In genomic region chr1:93078935-93079654, GRCh38 we compare ENCODE assay signal across 8 cellular contexts. TPM values are rescaled to one million over a fixed set of nuclear protein-coding genes. Genes with fewer than 3 reads are reported as not detected.
DNase-seq lines count a peak whose midpoint lies in the region; ATAC-seq lines count a peak whose summit lies in the region.

Gene MTF2 (plus strand): TSS chr1:93079283. CDS start chr1:93079527, 244 bp downstream.

- peak within 1 kb of the TSS; percentile 78 for H2AK5ac ChIP-seq in mesenchymal stem cell (ENCODE audit: low read length, severe bottlenecking)

- peak within 1 kb of the TSS in 1 of 2 experiments; percentile 37 for H2BK12ac ChIP-seq in mesenchymal stem cell (ENCODE audit: low read length in 2 of 2)

- peak within 1 kb of the TSS; percentile 68 to 92 for H3K18ac ChIP-seq in mesenchymal stem cell (ENCODE audit: low read depth in 1 of 2, low read length in 2 of 2)

- H3K9ac ChIP-seq in HUES48 (ENCODE audit: low read depth, low read length) (peak within 1 kb of the TSS; percentile 92), NT2/D1 (ENCODE audit: insufficient read length, low read depth) (peak within 1 kb of the TSS; percentile 100), endocrine pancreas (ENCODE audit: control insufficient read depth, insufficient read depth, low read length) (peak within 1 kb of the TSS; percentile 91), mesenchymal stem cell (ENCODE audit: low read length) (peak within 1 kb of the TSS; percentile 94)

- peaks cover 14% of the 10 kb centered on the region for H3K4me1 ChIP-seq in HUES48 (ENCODE audit: control insufficient read depth, insufficient read depth, low read length)
- no peaks in the 10 kb centered on the region for H3K4me1 ChIP-seq in NT2/D1 (ENCODE audit: insufficient read depth, insufficient read length)
- H3K4me1 ChIP-seq in endocrine pancreas (ENCODE audit: control insufficient read depth, insufficient read depth, low read length), result peaks cover 16% of the 10 kb centered on the region
- H3K4me1 ChIP-seq in mesenchymal stem cell (ENCODE audit: control insufficient read depth, insufficient read depth, low read depth, low read length), result peaks cover 3% of the 10 kb centered on the region

- H2BK5ac ChIP-seq in mesenchymal stem cell (ENCODE audit: low read depth, low read length, poor library complexity, severe bottlenecking), result peak within 1 kb of the TSS; percentile 69

- H4K8ac ChIP-seq in mesenchymal stem cell (ENCODE audit: low read length), result peak within 1 kb of the TSS; percentile 62

- H3K79me1 ChIP-seq in mesenchymal stem cell (replicated peaks; ENCODE audit: low read length, poor library complexity, severe bottlenecking), result no peaks in the 10 kb centered on the region

- peak within 1 kb of the TSS; percentile 55 for H4K91ac ChIP-seq in mesenchymal stem cell (ENCODE audit: low read length)

- H3K27me3 ChIP-seq in HUES48 (ENCODE audit: control insufficient read depth, insufficient read depth, low read length), result no peaks in the 10 kb centered on the region
- no peaks in the 10 kb centered on the region for H3K27me3 ChIP-seq in NT2/D1 (ENCODE audit: insufficient read depth, insufficient read length)
- no peaks in the 10 kb centered on the region for H3K27me3 ChIP-seq in endocrine pancreas (ENCODE audit: control insufficient read depth, insufficient read depth, low read length)
- no peaks in the 10 kb centered on the region for H3K27me3 ChIP-seq in mesenchymal stem cell (ENCODE audit: control insufficient read depth in 1 of 2, insufficient read depth in 1 of 2, low read length in 2 of 2)

- DNase-seq in Caki2 (ENCODE audit: low read depth) (peak; percentile 89), NT2/D1 (ENCODE audit: low read depth, low spot score) (peak; percentile 98), mesenchymal stem cell (peak; percentile 98)
- DNase-seq in activated CD8-positive, alpha-beta memory T cell treated with anti-CD3 and anti-CD28 coated beads for 48 hours (ENCODE audit: low read depth in 2 of 3, low spot score in 2 of 3), result peak; percentile 88 to 93 (median 89)
- peak; percentile 86 for DNase-seq in stimulated activated CD8-positive, alpha-beta memory T cell treated with anti-CD3 and anti-CD28 coated beads, Interleukin-12 subunit alpha, Interleukin-12 subunit beta, amount 100 ng/mL, for 24 hours (ENCODE audit: extremely low read depth)

- H2BK120ac ChIP-seq in mesenchymal stem cell (ENCODE audit: low read depth, low read length), result peak within 1 kb of the TSS; percentile 15

- H3K9me3 ChIP-seq in HUES48 (ENCODE audit: control insufficient read depth, insufficient read depth, low read length) (peaks cover 6% of the 10 kb centered on the region; the same call in 1 of the 2 replicates), NT2/D1 (ENCODE audit: insufficient read depth, low read length) (peaks cover 27% of the 10 kb centered on the region), endocrine pancreas (ENCODE audit: control insufficient read depth, low read length) (peaks cover 4% of the 10 kb centered on the region), mesenchymal stem cell (ENCODE audit: control insufficient read depth, low read length) (no peaks in the 10 kb centered on the region)

- peak within 1 kb of the TSS; percentile 46 to 78 for H3K4ac ChIP-seq in mesenchymal stem cell (ENCODE audit: low read depth in 1 of 2, low read length in 2 of 2)

- H3K36me3 ChIP-seq in HUES48 (ENCODE audit: control insufficient read depth, insufficient read depth, low read length) (peaks cover 26% of the 10 kb centered on the region), NT2/D1 (ENCODE audit: insufficient read depth, insufficient read length, low read length) (peaks cover 25% of the 10 kb centered on the region), endocrine pancreas (ENCODE audit: control insufficient read depth, insufficient read depth, low read length) (no peaks in the 10 kb centered on the region), mesenchymal stem cell (ENCODE audit: control insufficient read depth in 1 of 2, insufficient read depth in 2 of 2, low read depth in 1 of 2, low read length in 2 of 2) (no peaks in the 10 kb centered on the region)

- peak within 1 kb of the TSS; percentile 82 for H3K4me3 ChIP-seq in HUES48 (ENCODE audit: low read depth, low read length)
- peak within 1 kb of the TSS; percentile 99 for H3K4me3 ChIP-seq in NT2/D1 (ENCODE audit: insufficient read length, low read depth)
- H3K4me3 ChIP-seq in endocrine pancreas (ENCODE audit: control insufficient read depth, insufficient read depth, low read length), result peak within 1 kb of the TSS; percentile 97
- peak within 1 kb of the TSS; percentile 85 to 95 for H3K4me3 ChIP-seq in mesenchymal stem cell (ENCODE audit: insufficient read depth in 1 of 2, low read depth in 1 of 2, low read length in 2 of 2)

- H3K27ac ChIP-seq in HUES48 (ENCODE audit: low read depth, low read length) (peak within 1 kb of the TSS; percentile 94), mesenchymal stem cell (ENCODE audit: low read length, poor library complexity, severe bottlenecking) (peak within 1 kb of the TSS; percentile 83)

- peak within 1 kb of the TSS; percentile 72 for H2AFZ ChIP-seq in mesenchymal stem cell (ENCODE audit: low read depth, low read length)

- H3K14ac ChIP-seq in mesenchymal stem cell (ENCODE audit: low read length in 2 of 2), result peak within 1 kb of the TSS in 1 of 2 experiments; percentile 94

- ATAC-seq in GM21390 (IDR thresholded peaks at IDR 0.05; ENCODE audit: unreplicated experiment), result peak; percentile 66

- H3K4me2 ChIP-seq in mesenchymal stem cell (ENCODE audit: low read length, poor library complexity, severe bottlenecking), result peak within 1 kb of the TSS; percentile 44

- H3K23ac ChIP-seq in mesenchymal stem cell (ENCODE audit: low read length in 2 of 2), result no peak within 1 kb of the TSS

- under 1% methylated on average over 40 of the region's 51 CpGs for WGBS in mesenchymal stem cell

- H2BK15ac ChIP-seq in mesenchymal stem cell (ENCODE audit: low read depth, poor library complexity, severe bottlenecking), result no peak within 1 kb of the TSS

- in situ Hi-C loops in Caki2 (cut with HindIII; ENCODE audit: low pct_unique_long_range_greater_than_20kb, low sequenced_read_pairs), result no loop called here

RNA-seq across cellular contexts. Expression of gene MTF2, which starts in this region (rescaled TPM):
- 3.6 and 5.0 TPM in 2 replicates for total RNA-seq in Caki2 (2014; rRNA removed; shearing (Covaris generic); ENCODE audit: low replicate concordance)
- polyA plus RNA-seq in mesenchymal stem cell (2013, experiment 1 of 2), result 21.0 TPM
- polyA plus RNA-seq in mesenchymal stem cell (2013, experiment 2 of 2), result 21.0 TPM

Comparison
In these comparisons a context has a peak if more than half of its experiments do, and no peak if none do; other contexts are left out.
1. Peak in every context shown above with its lines: DNase-seq, ATAC-seq, H3K4me3 ChIP-seq and H3K27ac ChIP-seq.